ENCODE assay signal across 8 cellular contexts in genomic region chr1:109687641-109688499, GRCh38. TPM values are rescaled to one million over a fixed set of nuclear protein-coding genes. Genes with fewer than 3 reads are reported as not detected.
A peak's percentile ranks its signal among the peaks of the same experiment; 100 is the strongest.
DNase-seq lines count a peak whose midpoint lies in the region; ATAC-seq and TF ChIP-seq lines count a peak whose summit lies in the region.

TSS of gene GSTM1 (plus strand) at chr1:109687817. CDS start at chr1:109687874, 57 bp downstream.

- TF ChIP-seq CTCF in PC-3 (conservative IDR thresholded peaks at IDR 0.05; ENCODE audit: low read depth, low read length): no peak

- CTCF ChIA-PET in PC-3 (lab: Charles Lee): no interaction called here

- no TSS peak for BruUV-seq in PC-3 (replicated peaks; lab: Mats Ljungman, UMichigan)

- H3K4me2 ChIP-seq in PC-3 (ENCODE audit: low read length): no peak within 1 kb of the TSS

- no peaks in the 10 kb centered on the region for H3K4me1 ChIP-seq in PC-3 (ENCODE audit: insufficient read depth, low read length)

- H3K9ac ChIP-seq in PC-3 (ENCODE audit: low read length): no peak within 1 kb of the TSS

- no peaks in the 10 kb centered on the region for H3F3A ChIP-seq in PC-3 (ENCODE audit: low read length, unreplicated experiment)

- no peaks in the 10 kb centered on the region for H3K36me3 ChIP-seq in PC-3 (ENCODE audit: low read depth, low read length)

- intact Hi-C loops in PC-3 (cut with micrococcal nuclease): no loop called here

- H2AFZ ChIP-seq in PC-3 (ENCODE audit: low read length): no peak within 1 kb of the TSS

- no peak within 1 kb of the TSS for H3K27ac ChIP-seq in PC-3 (ENCODE audit: low read length)

- no peaks in the 10 kb centered on the region for H3K9me3 ChIP-seq in PC-3 (ENCODE audit: low read length)

- no peak within 1 kb of the TSS for H3K4me3 ChIP-seq in PC-3 (ENCODE audit: low read length)

- no peaks in the 10 kb centered on the region for H3K9me2 ChIP-seq in PC-3 (replicated peaks; ENCODE audit: low read length)

- DNase-seq in stimulated activated CD4-positive, alpha-beta T cell treated with anti-CD3 and anti-CD28 coated beads, Interleukin-12 subunit alpha, Interleukin-12 subunit beta, amount 100 ng/mL, for 48 hours (ENCODE audit: low read depth in 2 of 3, low spot score in 1 of 3): peak in 2 of 3 donors; percentile 65 to 77
- DNase-seq in stimulated activated CD4-positive, alpha-beta T cell treated with anti-CD3 and anti-CD28 coated beads, Interleukin-4, amount 100 ng/mL, for 1 hour: no peak
- DNase-seq in activated T-helper 1 cell treated with Interleukin-2 at 50 U/mL for 16 hours (ENCODE audit: low read depth): peak; percentile 81
- peak; percentile 93 for DNase-seq in medulla oblongata (ENCODE audit: extremely low spot score)
- no peak for DNase-seq in PC-3
- DNase-seq in NCI-H524 treated with DMSO at 0.1 percent for 48 hours (lab: John Stamatoyannopoulos, UW): no peak
- DNase-seq in NCI-H748 (lab: John Stamatoyannopoulos, UW; ENCODE audit: unreplicated experiment): no peak

- no peaks in the 10 kb centered on the region for H3K27me3 ChIP-seq in PC-3 (ENCODE audit: low read length)

- POLR2A ChIA-PET in PC-3 (lab: Charles Lee; ENCODE audit: unreplicated experiment): no interaction called here

- H3K79me2 ChIP-seq in PC-3 (ENCODE audit: low read length): no peaks in the 10 kb centered on the region

- H4K20me1 ChIP-seq in PC-3 (ENCODE audit: low read length): no peaks in the 10 kb centered on the region

- ATAC-seq in HG03159 (IDR thresholded peaks at IDR 0.05; ENCODE audit: unreplicated experiment) (peak; percentile 96), PC-3 (no peak)

RNA-seq across cellular contexts. Expression of gene GSTM1, which starts in this region (rescaled TPM):
- not detected in 2 replicates for total RNA-seq in PC-3 (2014; rRNA removed)

Comparison
In these comparisons a context has a peak if more than half of its experiments do, and no peak if none do; other contexts are left out.
1. DNase-seq: peak in stimulated activated CD4-positive, alpha-beta T cell treated with anti-CD3 and anti-CD28 coated beads, Interleukin-12 subunit alpha, Interleukin-12 subunit beta, amount 100 ng/mL, for 48 hours (2 of 3), activated T-helper 1 cell treated with Interleukin-2 at 50 U/mL for 16 hours (single experiment) and medulla oblongata (single experiment); none in stimulated activated CD4-positive, alpha-beta T cell treated with anti-CD3 and anti-CD28 coated beads, Interleukin-4, amount 100 ng/mL, for 1 hour (single experiment), PC-3 (single experiment), NCI-H524 treated with DMSO at 0.1 percent for 48 hours (single experiment) and NCI-H748 (single experiment).